Comparison of ENCODE assay signal across 24 cellular contexts in the genomic region with DNA sequence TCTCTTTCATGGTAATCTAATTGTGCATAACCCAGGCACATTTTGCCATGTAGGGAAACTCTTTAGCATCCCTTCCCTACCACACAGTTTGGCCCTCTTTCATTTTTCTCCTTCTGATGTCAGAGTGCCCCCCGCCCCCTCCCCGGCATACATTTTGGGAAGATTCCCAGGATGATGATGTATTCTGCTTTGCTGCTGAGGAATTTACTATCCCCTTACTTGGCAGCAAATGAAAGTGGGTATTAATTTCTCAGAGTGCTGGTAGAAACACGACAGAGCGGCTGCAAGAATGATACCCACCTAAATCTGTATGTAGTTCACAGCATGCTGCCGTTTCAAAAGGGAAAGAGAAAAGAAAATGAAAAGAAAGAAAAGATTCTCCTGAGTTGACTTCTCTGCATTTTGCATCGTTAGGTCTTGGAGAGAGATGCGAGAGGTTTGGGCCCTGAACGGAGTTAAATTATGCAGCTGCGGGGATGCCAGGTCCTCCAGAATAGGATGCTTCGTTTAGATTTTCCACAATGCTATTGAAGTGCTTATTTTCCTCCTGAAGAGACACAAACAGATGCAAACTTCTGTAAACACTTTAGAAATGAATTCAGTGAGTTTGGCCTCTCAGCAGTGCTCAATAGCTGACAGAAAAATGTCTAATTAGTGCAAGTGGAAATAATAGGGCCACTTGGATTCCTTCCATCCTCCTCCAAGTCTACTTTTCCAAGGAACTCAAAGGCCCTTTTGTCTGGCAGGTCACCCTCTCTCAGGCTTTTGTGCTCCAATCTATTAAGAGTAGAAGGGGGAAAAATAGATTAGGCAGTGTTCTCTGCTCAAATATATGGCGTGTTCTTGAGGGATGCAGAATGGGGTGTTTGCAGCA.
DNase-seq lines count a peak whose midpoint lies in the region; ATAC-seq lines count a peak whose summit lies in the region.
"Had no signal": no experiment of that assay in that cellular context is flagged by ENCODE, and none has a peak within 500 bp of the region (broad histone marks: within the 10 kb centered on the region; RNA-seq: fewer than 3 reads in every experiment).

No MANE protein-coding gene starts in this region.

- H3K36me3 ChIP-seq in HUES48 (ENCODE audit: control insufficient read depth, insufficient read depth, low read length): no peaks in the 10 kb centered on the region
- H3K36me3 ChIP-seq: breast epithelium, tibial nerve had no signal

- no peak overlapping the region for H3K9ac ChIP-seq in HUES48 (ENCODE audit: low read depth, low read length)

- peaks cover 5% of the 10 kb centered on the region; the same call in 1 of the 2 replicates for H3K27me3 ChIP-seq in HUES48 (ENCODE audit: control insufficient read depth, insufficient read depth, low read length)
- H3K27me3 ChIP-seq: breast epithelium, heart right ventricle, tibial nerve had no signal

- H3K4me3 ChIP-seq in HUES48 (ENCODE audit: low read depth, low read length) (peak overlapping the region; percentile 28), skeletal muscle cell (ENCODE audit: low read depth, low read length) (no peak overlapping the region)
- H3K4me3 ChIP-seq: breast epithelium, heart right ventricle, left ventricle myocardium inferior, mucosa of descending colon had no signal

- H3K4me1 ChIP-seq in HUES48 (ENCODE audit: control insufficient read depth, insufficient read depth, low read length): peaks cover 25% of the 10 kb centered on the region
- H3K4me1 ChIP-seq: breast epithelium, left ventricle myocardium inferior had no signal

- H3K27ac ChIP-seq in HUES48 (ENCODE audit: low read depth, low read length): peak overlapping the region; percentile 14
- H3K27ac ChIP-seq: breast epithelium, heart right ventricle, left ventricle myocardium inferior had no signal

- DNase-seq in cerebellar cortex (ENCODE audit: low spot score) (peak; percentile 16), inferior parietal cortex (ENCODE audit: extremely low spot score) (peak; percentile 39), skeletal muscle cell (ENCODE audit: low read depth) (peak; percentile 5), NCI-H510A treated with DMSO at 0.1 percent for 48 hours (lab: John Stamatoyannopoulos, UW) (no peak), COR-L47 (lab: John Stamatoyannopoulos, UW) (no peak)
- DNase-seq: activated CD4-positive, alpha-beta memory T cell treated with anti-CD3 and anti-CD28 coated beads, Interleukin-2, amount 10 ng/mL, durations not matched to agents 7 days and 5 days; activated gamma-delta T cell; CD8-positive, alpha-beta T cell; cortex of kidney; DMS53; heart right ventricle; immature natural killer cell; left ventricle myocardium inferior; mucosa of descending colon; NCI-H146; NCI-H774; OCI-M1; Right ventricle myocardium superior; stimulated activated CD4-positive, alpha-beta T cell treated with anti-CD3 and anti-CD28 coated beads, Interleukin-4, amount 100 ng/mL, for 1 hour; stimulated activated naive CD8-positive, alpha-beta T cell treated with anti-CD3 and anti-CD28 coated beads, Interleukin-15, Interleukin-2, amounts not matched to agents 100 U/mL and 50 U/mL, for 24 hours had no signal

- no peaks in the 10 kb centered on the region for H3K9me3 ChIP-seq in HUES48 (ENCODE audit: control insufficient read depth, insufficient read depth, low read length)
- H3K9me3 ChIP-seq: breast epithelium, left ventricle myocardium inferior, mucosa of descending colon, tibial nerve had no signal

- no peak for ATAC-seq in HG03095 (IDR thresholded peaks at IDR 0.05; ENCODE audit: unreplicated experiment)
- ATAC-seq: CD8-positive, alpha-beta T cell; heart right ventricle; mucosa of descending colon; stimulated activated naive CD8-positive, alpha-beta T cell treated with anti-CD3 and anti-CD28 coated beads, Interleukin-15, Interleukin-2, amounts not matched to agents 100 U/mL and 50 U/mL, for 24 hours had no signal

Comparison
In these comparisons a context has a peak if more than half of its experiments do, and no peak if none do; other contexts are left out.
1. DNase-seq: peak in cerebellar cortex (single experiment), inferior parietal cortex (single experiment) and skeletal muscle cell (single experiment); none in NCI-H510A treated with DMSO at 0.1 percent for 48 hours (single experiment) and COR-L47 (single experiment).